Comparison of ENCODE assay signal across 21 cellular contexts in the genomic region with DNA sequence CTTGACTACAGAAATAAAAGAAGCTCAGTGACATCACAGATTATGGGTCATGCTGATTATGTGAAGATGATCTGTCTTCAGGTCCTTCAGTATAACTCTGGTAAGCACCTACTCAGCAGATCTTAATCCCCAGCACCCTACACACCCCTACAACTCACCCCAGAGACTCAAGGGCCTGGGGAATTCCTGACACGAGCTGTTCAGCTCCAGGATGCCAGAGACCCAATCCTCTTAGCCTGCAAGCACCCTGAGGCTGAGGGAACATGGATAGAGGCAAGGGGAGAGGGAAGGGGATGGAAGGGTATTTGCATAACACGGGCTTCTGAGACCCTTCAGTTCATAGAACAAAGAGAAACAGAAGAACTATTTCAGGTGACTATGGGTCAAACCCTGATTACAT.
"Had no signal": no experiment of that assay in that cellular context is flagged by ENCODE, and none has a peak within 500 bp of the region (broad histone marks: within the 10 kb centered on the region; RNA-seq: fewer than 3 reads in every experiment).

No MANE protein-coding gene starts in this region.

- H3K4me3 ChIP-seq: ovary, psoas muscle, right atrium auricular region, tibial artery had no signal

- H3K27ac ChIP-seq: neutrophil, ovary, psoas muscle, right atrium auricular region, tibial artery had no signal

- FAIRE-seq: frontal cortex, islet of Langerhans had no signal

- H3K36me3 ChIP-seq: neutrophil, ovary, right atrium auricular region, tibial artery had no signal

- H3K9me3 ChIP-seq: neutrophil, ovary, psoas muscle, right atrium auricular region, tibial artery had no signal

- ATAC-seq: activated CD4-positive, alpha-beta T cell treated with anti-CD3 and anti-CD28 coated beads for 36 hours; left ventricle myocardium superior; natural killer cell treated with Interleukin-12 subunit alpha and Interleukin-12 subunit beta and Interleukin-15 and Interleukin-18, amount 100 ng/mL, for 72 hours; psoas muscle; T-cell had no signal

- H3K27me3 ChIP-seq: neutrophil, ovary, right atrium auricular region, tibial artery had no signal

- H3K4me1 ChIP-seq: right atrium auricular region had no signal

- DNase-seq: activated B cell treated with CpG ODN at 0.5 μM for 24 hours; activated CD4-positive, alpha-beta T cell treated with anti-CD3 and anti-CD28 coated beads for 36 hours; activated CD4-positive, alpha-beta T cell treated with anti-CD3 and anti-CD28 coated beads, Interleukin-2, amount 50 U/mL, for 4 hours; activated naive CD4-positive, alpha-beta T cell treated with Interleukin-2 at 50 U/mL for 16 hours; activated T-cell treated with anti-CD3 and anti-CD28 coated beads, Interleukin-2, amount 50 U/mL, for 48 hours; effector CD4-positive, alpha-beta T cell; glutamatergic neuron; hippocampal formation; left ventricle myocardium superior; midbrain; ovary; psoas muscle; stimulated activated CD4-positive, alpha-beta T cell treated with anti-CD3 and anti-CD28 coated beads, Interleukin-4, amount 100 ng/mL, for 4 hours; T-cell; T-helper 9 cell; tibial artery had no signal
